In genomic region chr3:138434875-138435772, GRCh38 we compare ENCODE assay signal across 8 cellular contexts. TPM values are rescaled to one million over a fixed set of nuclear protein-coding genes. Genes with fewer than 3 reads are reported as not detected.
DNase-seq lines count a peak whose midpoint lies in the region; ATAC-seq and TF ChIP-seq lines count a peak whose summit lies in the region.

No MANE protein-coding gene starts in this region.

- TF ChIP-seq CTCF in WTC11 (IDR thresholded peaks at IDR 0.05), result no peak

- POLR2A ChIA-PET in WTC11 (lab: Charles Lee), result interaction anchor here (0.5 to 1.7 kb wide), 5 partner anchors 18 to 488 kb away, joined by 3 to 4 read pairs (median 3); partner anchors contain the start of genes ARMC8 and MRAS

- H3K27me3 ChIP-seq in rectal smooth muscle tissue (ENCODE audit: control insufficient read depth, insufficient read depth, low read length), result peaks cover 6% of the 10 kb centered on the region

- H3K27ac Mint-ChIP-seq in WTC11, result no peak overlapping the region

- no peaks in the 10 kb centered on the region; the same call in 1 of the 2 replicates for H3K9me3 Mint-ChIP-seq in WTC11

- in situ Hi-C loops in G401 (cut with HindIII; ENCODE audit: low sequenced_read_pairs), result no loop called here

- H3K9ac ChIP-seq in rectal smooth muscle tissue (ENCODE audit: low read length), result no peak overlapping the region

- H3K4me3 Mint-ChIP-seq in WTC11, result peak overlapping the region; percentile 71

- peak overlapping the region; percentile 38 for H3K27ac ChIP-seq in rectal smooth muscle tissue (ENCODE audit: low read depth, low read length)

- H3K4me3 ChIP-seq in rectal smooth muscle tissue (ENCODE audit: low read length), result peak overlapping the region; percentile 69

- CTCF ChIA-PET in WTC11 (lab: Charles Lee), result interaction anchor here (0.6 to 2.6 kb wide), 20 partner anchors 8 to 501 kb away, joined by 3 to 37 read pairs (median 6); partner anchors contain the start of genes CEP70 and DZIP1L

- intact Hi-C loops in left ventricle myocardium superior (cut with micrococcal nuclease), result no loop called here

- peaks cover 4% of the 10 kb centered on the region for H3K4me1 ChIP-seq in rectal smooth muscle tissue (ENCODE audit: control insufficient read depth, insufficient read depth, low read length)

- ATAC-seq in WTC11, result peak; percentile 54
- ATAC-seq in left ventricle myocardium superior, result peak; percentile 31

- no peaks in the 10 kb centered on the region for H3K36me3 ChIP-seq in rectal smooth muscle tissue (ENCODE audit: control insufficient read depth, insufficient read depth, low read length)

- H3K4me1 Mint-ChIP-seq in WTC11, result peaks cover 9% of the 10 kb centered on the region

- H3K27me3 Mint-ChIP-seq in WTC11 (ENCODE audit: low read depth), result peaks cover 68% of the 10 kb centered on the region

- H3K36me3 Mint-ChIP-seq in WTC11, result peaks cover 2% of the 10 kb centered on the region; the same call in 1 of the 2 replicates

- DNase-seq in NCI-H510A treated with DMSO at 0.1 percent for 48 hours (lab: John Stamatoyannopoulos, UW) (peak; percentile 24), NCI-H510A (lab: John Stamatoyannopoulos, UW) (no peak), WTC11 (ENCODE audit: low spot score) (peak; percentile 54), left ventricle myocardium superior (no peak), T1000 (lab: John Stamatoyannopoulos, UW) (no peak), G401 (ENCODE audit: low spot score) (no peak), NCI-H226 (no peak)

TF ChIP-seq in WTC11, 78 proteins besides CTCF, POLR2A, EP300 and RAD21:
- TF ChIP-seq IRF2 (CRISPR knock-in tag; IDR thresholded peaks at IDR 0.05; ENCODE audit: borderline replicate concordance, low read depth), result 0 out of 2 replicates have a peak, but pooled peaks have one; percentile 15
- TF ChIP-seq NFATC4 (CRISPR knock-in tag; IDR thresholded peaks at IDR 0.05), result no peak
- TF ChIP-seq RELA (CRISPR knock-in tag; IDR thresholded peaks at IDR 0.05; ENCODE audit: borderline replicate concordance), result 0 out of 2 replicates have a peak, but pooled peaks have one; percentile 1
- TF ChIP-seq, protein P1, sequence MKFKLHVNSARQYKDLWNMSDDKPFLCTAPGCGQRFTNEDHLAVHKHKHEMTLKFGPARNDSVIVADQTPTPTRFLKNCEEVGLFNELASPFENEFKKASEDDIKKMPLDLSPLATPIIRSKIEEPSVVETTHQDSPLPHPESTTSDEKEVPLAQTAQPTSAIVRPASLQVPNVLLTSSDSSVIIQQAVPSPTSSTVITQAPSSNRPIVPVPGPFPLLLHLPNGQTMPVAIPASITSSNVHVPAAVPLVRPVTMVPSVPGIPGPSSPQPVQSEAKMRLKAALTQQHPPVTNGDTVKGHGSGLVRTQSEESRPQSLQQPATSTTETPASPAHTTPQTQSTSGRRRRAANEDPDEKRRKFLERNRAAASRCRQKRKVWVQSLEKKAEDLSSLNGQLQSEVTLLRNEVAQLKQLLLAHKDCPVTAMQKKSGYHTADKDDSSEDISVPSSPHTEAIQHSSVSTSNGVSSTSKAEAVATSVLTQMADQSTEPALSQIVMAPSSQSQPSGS (CRISPR knock-in tag; IDR thresholded peaks at IDR 0.05; ENCODE audit: borderline replicate concordance, low read depth), result 0 out of 2 replicates have a peak, but pooled peaks have one; percentile 9
- TF ChIP-seq, protein P2, sequence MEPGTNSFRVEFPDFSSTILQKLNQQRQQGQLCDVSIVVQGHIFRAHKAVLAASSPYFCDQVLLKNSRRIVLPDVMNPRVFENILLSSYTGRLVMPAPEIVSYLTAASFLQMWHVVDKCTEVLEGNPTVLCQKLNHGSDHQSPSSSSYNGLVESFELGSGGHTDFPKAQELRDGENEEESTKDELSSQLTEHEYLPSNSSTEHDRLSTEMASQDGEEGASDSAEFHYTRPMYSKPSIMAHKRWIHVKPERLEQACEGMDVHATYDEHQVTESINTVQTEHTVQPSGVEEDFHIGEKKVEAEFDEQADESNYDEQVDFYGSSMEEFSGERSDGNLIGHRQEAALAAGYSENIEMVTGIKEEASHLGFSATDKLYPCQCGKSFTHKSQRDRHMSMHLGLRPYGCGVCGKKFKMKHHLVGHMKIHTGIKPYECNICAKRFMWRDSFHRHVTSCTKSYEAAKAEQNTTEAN (CRISPR knock-in tag; IDR thresholded peaks at IDR 0.05), result 0 out of 2 replicates have a peak, but pooled peaks have one; percentile 50
- TF ChIP-seq ZNF423 (CRISPR knock-in tag; IDR thresholded peaks at IDR 0.05), result peak; percentile 4; the same call in 1 of the 2 replicates
TF ChIP-seq in WTC11: peak in this region for 5.

RNA-seq across cellular contexts. Expression of gene ESYT3, which starts 0.7 kb away (rescaled TPM):
- 4.4 to 6.4 TPM (median 5.7 TPM) in 3 replicates for total RNA-seq in WTC11 (2021)
- total RNA-seq in left ventricle myocardium superior, result 1.2 TPM
- not detected in 2 replicates for total RNA-seq in G401 (2014; rRNA removed; shearing (Covaris generic))

Comparison
In these comparisons a context has a peak if more than half of its experiments do, and no peak if none do; other contexts are left out.
1. DNase-seq: peak in NCI-H510A treated with DMSO at 0.1 percent for 48 hours (single experiment) and WTC11 (single experiment); none in NCI-H510A (single experiment), left ventricle myocardium superior (single experiment), T1000 (single experiment), G401 (single experiment) and NCI-H226 (single experiment).